1 cellular context compared by ENCODE assay signal in the genomic region with DNA sequence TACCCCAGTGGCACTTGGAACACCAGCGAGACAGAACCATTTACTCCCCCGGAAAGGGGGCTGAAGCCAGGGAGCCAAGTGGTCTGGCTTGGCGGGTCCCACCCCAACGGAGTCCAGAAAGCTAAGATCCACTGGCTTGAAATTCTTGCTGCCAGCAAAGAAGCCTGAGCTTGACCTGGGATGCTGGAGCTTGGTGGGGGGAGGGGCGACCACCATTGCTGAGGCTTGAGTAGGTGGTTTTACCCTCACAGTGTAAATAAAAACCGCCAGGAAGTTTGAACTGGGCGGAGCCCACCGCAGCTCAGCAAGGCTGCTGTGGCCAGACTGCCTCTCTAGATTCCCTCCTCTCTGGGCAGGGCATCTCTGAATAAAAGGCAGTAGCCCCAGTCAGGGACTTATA.
TF ChIP-seq lines count a peak whose summit lies in the region.

No MANE protein-coding gene starts in this region.

TF ChIP-seq in K562, 482 proteins besides CTCF, POLR2A, EP300 and RAD21:
- TF ChIP-seq PRDM10 (IDR thresholded peaks at IDR 0.05; ENCODE audit: partially characterized antibody) = peak; percentile 68
TF ChIP-seq in K562: peak in this region for 1; not testable (repeated sequence) for 481.
